19 cellular contexts compared by ENCODE assay signal in genomic region chr12:111427417-111428074, GRCh38. TPM values are rescaled to one million over a fixed set of nuclear protein-coding genes. Genes with fewer than 3 reads are reported as not detected.
DNase-seq lines count a peak whose midpoint lies in the region; ATAC-seq and TF ChIP-seq lines count a peak whose summit lies in the region.
"Had no signal": no experiment of that assay in that cellular context is flagged by ENCODE, and none has a peak within 500 bp of the region (broad histone marks: within the 10 kb centered on the region; RNA-seq: fewer than 3 reads in every experiment).

No MANE protein-coding gene starts in this region.

- H3K9me3 ChIP-seq in lower lobe of right lung (no peaks in the 10 kb centered on the region), transverse colon (no peaks in the 10 kb centered on the region)

- peak overlapping the region; percentile 26 for H3K4me3 Mint-ChIP-seq in activated naive CD4-positive, alpha-beta T cell treated with anti-CD3 and anti-CD28 coated beads, Interleukin-2, amount 50 U/mL, for 24 hours
- no peak overlapping the region for H3K4me3 Mint-ChIP-seq in activated CD8-positive, alpha-beta T cell treated with anti-CD3 and anti-CD28 coated beads for 36 hours
- H3K4me3 Mint-ChIP-seq: H9, nephron had no signal

- TF ChIP-seq EP300 in transverse colon (IDR thresholded peaks at IDR 0.05; ENCODE audit: low read depth), result no peak

- H3K4me3 ChIP-seq in lower lobe of right lung (no peak overlapping the region), transverse colon (no peak overlapping the region), dorsolateral prefrontal cortex (no peak overlapping the region)

- intact Hi-C loops in activated CD8-positive, alpha-beta T cell treated with anti-CD3 and anti-CD28 coated beads for 36 hours (cut with micrococcal nuclease), result no loop called here
- intact Hi-C loops in lower lobe of right lung (cut with DNase I) (no loop called here), transverse colon (cut with DNase I; ENCODE audit: low total_unique reads) (no loop called here), dorsolateral prefrontal cortex (cut with DNase I) (no loop called here)

- in situ Hi-C loops in transverse colon (cut with MboI; ENCODE audit: low pct_ligation_motif_present in 1 of 4, low pct_unique_long_range_greater_than_20kb in 1 of 4, low sequenced_read_pairs in 3 of 4), result no loop called here

- no peak for TF ChIP-seq CTCF in activated CD8-positive, alpha-beta T cell treated with anti-CD3 and anti-CD28 coated beads for 36 hours (IDR thresholded peaks at IDR 0.05)
- no peak for TF ChIP-seq CTCF in lower lobe of right lung (IDR thresholded peaks at IDR 0.05)
- no peak for TF ChIP-seq CTCF in transverse colon (IDR thresholded peaks at IDR 0.05)
- no peak for TF ChIP-seq CTCF in dorsolateral prefrontal cortex (IDR thresholded peaks at IDR 0.05 in 54 of 56, conservative IDR thresholded peaks at IDR 0.05 in 2 of 56; ENCODE audit: low read depth in 1 of 56, partially characterized antibody in 56 of 56)

- CTCF ChIA-PET in activated CD8-positive, alpha-beta T cell treated with anti-CD3 and anti-CD28 coated beads for 36 hours (lab: Charles Lee), result interaction anchor here (1.1 to 40.2 kb wide), 4 partner anchors 17 to 24 kb away, joined by 4 to 1222 read pairs (median 8); partner anchors contain the start of gene SH2B3

- H3K36me3 ChIP-seq in lower lobe of right lung (no peaks in the 10 kb centered on the region), transverse colon (no peaks in the 10 kb centered on the region)

- peaks cover 3% of the 10 kb centered on the region for H3K36me3 Mint-ChIP-seq in activated naive CD4-positive, alpha-beta T cell treated with anti-CD3 and anti-CD28 coated beads, Interleukin-2, amount 50 U/mL, for 24 hours
- H3K36me3 Mint-ChIP-seq in activated CD8-positive, alpha-beta T cell treated with anti-CD3 and anti-CD28 coated beads for 36 hours (ENCODE audit: low read depth), result peaks cover 42% of the 10 kb centered on the region

- ATAC-seq in activated CD8-positive, alpha-beta T cell treated with anti-CD3 and anti-CD28 coated beads for 36 hours, result no peak
- no peak for ATAC-seq in lower lobe of right lung
- ATAC-seq in HG03097 (IDR thresholded peaks at IDR 0.05; ENCODE audit: low FRiP score, unreplicated experiment), result no peak
- ATAC-seq: sciatic nerve had no signal

- DNase-seq in activated naive CD4-positive, alpha-beta T cell (lab: John Stamatoyannopoulos, UW), result no peak
- DNase-seq in activated CD8-positive, alpha-beta T cell treated with anti-CD3 and anti-CD28 coated beads for 36 hours, result no peak
- DNase-seq in lower lobe of right lung, result no peak
- no peak for DNase-seq in transverse colon
- no peak for DNase-seq in dorsolateral prefrontal cortex
- DNase-seq in stimulated activated CD4-positive, alpha-beta T cell treated with anti-CD3 and anti-CD28 coated beads, Interleukin-15, amount 100 ng/mL, for 24 hours, result no peak
- DNase-seq: activated CD4-positive, alpha-beta T cell treated with anti-CD3 and anti-CD28 coated beads, Interleukin-2, amount 50 U/mL, for 1 hour; central memory CD4-positive, alpha-beta T cell; DMS153; glutamatergic neuron; H9; kidney glomerular epithelial cell; NCI-H2029 treated with DMSO at 0.1 percent for 48 hours; NCI-H526 treated with DMSO at 0.1 percent for 48 hours had no signal

- H3K4me1 ChIP-seq in lower lobe of right lung (peaks cover 85% of the 10 kb centered on the region), transverse colon (peaks cover 53 to 83% (median 74%) of the 10 kb centered on the region in 4 donors)

- TF ChIP-seq POLR2A in transverse colon (IDR thresholded peaks at IDR 0.05), result no peak

- POLR2A ChIA-PET in activated CD8-positive, alpha-beta T cell treated with anti-CD3 and anti-CD28 coated beads for 36 hours (lab: Charles Lee), result interaction anchor here (1.0 to 14.9 kb wide), 6 partner anchors 8 to 30 kb away, joined by 3 to 225 read pairs (median 12); partner anchors contain the start of gene SH2B3

- no peaks in the 10 kb centered on the region for H3K27me3 Mint-ChIP-seq in activated naive CD4-positive, alpha-beta T cell treated with anti-CD3 and anti-CD28 coated beads, Interleukin-2, amount 50 U/mL, for 24 hours
- no peaks in the 10 kb centered on the region for H3K27me3 Mint-ChIP-seq in activated CD8-positive, alpha-beta T cell treated with anti-CD3 and anti-CD28 coated beads for 36 hours

- H3K27me3 ChIP-seq in lower lobe of right lung (ENCODE audit: low read depth) (no peaks in the 10 kb centered on the region), transverse colon (no peaks in the 10 kb centered on the region), dorsolateral prefrontal cortex (no peaks in the 10 kb centered on the region)

- peaks cover 76% of the 10 kb centered on the region for H3K4me1 Mint-ChIP-seq in activated naive CD4-positive, alpha-beta T cell treated with anti-CD3 and anti-CD28 coated beads, Interleukin-2, amount 50 U/mL, for 24 hours
- H3K4me1 Mint-ChIP-seq in activated CD8-positive, alpha-beta T cell treated with anti-CD3 and anti-CD28 coated beads for 36 hours (ENCODE audit: low read depth), result peaks cover 75% of the 10 kb centered on the region

- H3K9me3 Mint-ChIP-seq in activated naive CD4-positive, alpha-beta T cell treated with anti-CD3 and anti-CD28 coated beads, Interleukin-2, amount 50 U/mL, for 24 hours, result no peaks in the 10 kb centered on the region
- no peaks in the 10 kb centered on the region for H3K9me3 Mint-ChIP-seq in activated CD8-positive, alpha-beta T cell treated with anti-CD3 and anti-CD28 coated beads for 36 hours
- H3K9me3 Mint-ChIP-seq: H9; nephron; T-helper 1 cell treated with Interleukin-12 subunit alpha and Interleukin-12 subunit beta and Interleukin-4 antibody, amounts not matched to agents 30 μg/mL and 1 μg/mL, for 36 hours had no signal

- peak overlapping the region; percentile 17 for H3K27ac Mint-ChIP-seq in activated naive CD4-positive, alpha-beta T cell treated with anti-CD3 and anti-CD28 coated beads, Interleukin-2, amount 50 U/mL, for 24 hours
- H3K27ac Mint-ChIP-seq in activated CD8-positive, alpha-beta T cell treated with anti-CD3 and anti-CD28 coated beads for 36 hours, result peak overlapping the region; percentile 100
- H3K27ac Mint-ChIP-seq: nephron had no signal

- 87 to 90% methylated on average over 4 to 7 of the region's 7 CpGs for WGBS in transverse colon (ENCODE audit: low coverage in 1 of 2), 2 donors

- H3K27ac ChIP-seq in lower lobe of right lung (peak overlapping the region; percentile 65), transverse colon (peak overlapping the region; percentile 76 to 85 (median 80)), dorsolateral prefrontal cortex (peak overlapping the region in 17 of 59 donors; percentile 14 to 75 (median 49))

RNA-seq across cellular contexts. Expression of gene SH2B3, which starts 21.8 kb away (rescaled TPM):
- 10 to 100 TPM; 48.7 to 52.7 TPM for total RNA-seq in activated CD8-positive, alpha-beta T cell treated with anti-CD3 and anti-CD28 coated beads for 36 hours
- total RNA-seq in lower lobe of right lung (49.5 TPM), transverse colon (10 to 100 TPM; 22.3 to 99.1 (median 43.6) TPM), dorsolateral prefrontal cortex (10 to 100 TPM in 116 of 120 experiments, 1 to 10 TPM in 4; 8.5 to 28.7 (median 14.8) TPM)

RNA-seq across cellular contexts. Expression of gene PHETA1, which starts 58.7 kb away (rescaled TPM):
- total RNA-seq in activated CD8-positive, alpha-beta T cell treated with anti-CD3 and anti-CD28 coated beads for 36 hours, result 1 to 10 TPM; 1.2 to 1.7 TPM
- 20.5 TPM for total RNA-seq in lower lobe of right lung
- 10 to 100 TPM; 22.4 to 34.8 (median 28.1) TPM for total RNA-seq in transverse colon
- total RNA-seq in dorsolateral prefrontal cortex, result 10 to 100 TPM in 12 of 120 experiments, 1 to 10 TPM in 108; 2.7 to 15.7 (median 7.2) TPM
